In genomic region chr19:48397636-48398328, GRCh38 we compare ENCODE assay signal across 8 cellular contexts. TPM values are rescaled to one million over a fixed set of nuclear protein-coding genes. Genes with fewer than 3 reads are reported as not detected.
DNase-seq lines count a peak whose midpoint lies in the region; ATAC-seq and TF ChIP-seq lines count a peak whose summit lies in the region.

No MANE protein-coding gene starts in this region.

- intact Hi-C loops in dorsolateral prefrontal cortex (cut with DNase I): no loop called here

- H3K9me3 ChIP-seq in SU-DHL-6 (ENCODE audit: insufficient read depth, low read length): no peaks in the 10 kb centered on the region

- peaks cover 10% of the 10 kb centered on the region for H3K36me3 Mint-ChIP-seq in T-helper 1 cell treated with Interleukin-12 subunit alpha and Interleukin-12 subunit beta and Interleukin-4 antibody, amounts not matched to agents 30 μg/mL and 1 μg/mL, for 36 hours (ENCODE audit: low read depth)
- H3K36me3 Mint-ChIP-seq in stimulated activated memory B cell treated with anti-CD40 and anti-IgM and Interleukin-4, amounts not matched to agents 10 μg/mL and 1 μg/mL and 100 μg/mL, for 72 hours: no peaks in the 10 kb centered on the region

- no peaks in the 10 kb centered on the region; the same call in 1 of the 2 replicates for H3F3A ChIP-seq in SU-DHL-6 (ENCODE audit: insufficient read depth)

- no peaks in the 10 kb centered on the region for H4K20me1 ChIP-seq in SU-DHL-6 (ENCODE audit: low read depth, low read length)

- no peak for TF ChIP-seq CTCF in SU-DHL-6 (IDR thresholded peaks at IDR 0.05; ENCODE audit: insufficient read depth, low read length, poor library complexity, severe bottlenecking)
- no peak for TF ChIP-seq CTCF in foreskin fibroblast (IDR thresholded peaks at IDR 0.05; ENCODE audit: low read depth, low read length)
- no peak for TF ChIP-seq CTCF in dorsolateral prefrontal cortex (IDR thresholded peaks at IDR 0.05 in 54 of 56, conservative IDR thresholded peaks at IDR 0.05 in 2 of 56; ENCODE audit: low read depth in 1 of 56, partially characterized antibody in 56 of 56)

- H3K4me3 ChIP-seq in SU-DHL-6 (ENCODE audit: insufficient read depth, low read length, poor library complexity, severe bottlenecking) (no peak overlapping the region), foreskin fibroblast (ENCODE audit: low read depth in 1 of 2, low read length in 2 of 2) (peak overlapping the region; percentile 49 to 53), dorsolateral prefrontal cortex (peak overlapping the region in 26 of 59 donors; percentile 4 to 56 (median 32))

- no peaks in the 10 kb centered on the region for H3K9me2 ChIP-seq in SU-DHL-6 (replicated peaks; ENCODE audit: insufficient read depth, low read length)

- H3K79me2 ChIP-seq in SU-DHL-6 (ENCODE audit: insufficient read depth, low read length): no peaks in the 10 kb centered on the region

- H3K4me1 Mint-ChIP-seq in T-helper 1 cell treated with Interleukin-12 subunit alpha and Interleukin-12 subunit beta and Interleukin-4 antibody, amounts not matched to agents 30 μg/mL and 1 μg/mL, for 36 hours (ENCODE audit: low read depth): peaks cover 28% of the 10 kb centered on the region
- peaks cover 52% of the 10 kb centered on the region for H3K4me1 Mint-ChIP-seq in stimulated activated memory B cell treated with anti-CD40 and anti-IgM and Interleukin-4, amounts not matched to agents 10 μg/mL and 1 μg/mL and 100 μg/mL, for 72 hours

- H3K36me3 ChIP-seq in SU-DHL-6 (ENCODE audit: low read length): no peaks in the 10 kb centered on the region

- H3K4me2 ChIP-seq in SU-DHL-6 (ENCODE audit: low read depth, low read length, poor library complexity, severe bottlenecking): peak overlapping the region; percentile 29

- peaks cover 57% of the 10 kb centered on the region for H3K27me3 Mint-ChIP-seq in T-helper 1 cell treated with Interleukin-12 subunit alpha and Interleukin-12 subunit beta and Interleukin-4 antibody, amounts not matched to agents 30 μg/mL and 1 μg/mL, for 36 hours (ENCODE audit: low read depth)
- peaks cover 53% of the 10 kb centered on the region for H3K27me3 Mint-ChIP-seq in stimulated activated memory B cell treated with anti-CD40 and anti-IgM and Interleukin-4, amounts not matched to agents 10 μg/mL and 1 μg/mL and 100 μg/mL, for 72 hours

- peak overlapping the region; percentile 91 for H3K4me3 Mint-ChIP-seq in T-helper 1 cell treated with Interleukin-12 subunit alpha and Interleukin-12 subunit beta and Interleukin-4 antibody, amounts not matched to agents 30 μg/mL and 1 μg/mL, for 36 hours
- peak overlapping the region; percentile 82 for H3K4me3 Mint-ChIP-seq in stimulated activated memory B cell treated with anti-CD40 and anti-IgM and Interleukin-4, amounts not matched to agents 10 μg/mL and 1 μg/mL and 100 μg/mL, for 72 hours

- peaks cover 4% of the 10 kb centered on the region for H3K9me3 Mint-ChIP-seq in T-helper 1 cell treated with Interleukin-12 subunit alpha and Interleukin-12 subunit beta and Interleukin-4 antibody, amounts not matched to agents 30 μg/mL and 1 μg/mL, for 36 hours
- peaks cover 9% of the 10 kb centered on the region for H3K9me3 Mint-ChIP-seq in stimulated activated memory B cell treated with anti-CD40 and anti-IgM and Interleukin-4, amounts not matched to agents 10 μg/mL and 1 μg/mL and 100 μg/mL, for 72 hours

- H2AFZ ChIP-seq in SU-DHL-6 (ENCODE audit: low read depth, low read length, severe bottlenecking): no peak overlapping the region

- no peak overlapping the region for H3K27ac ChIP-seq in SU-DHL-6 (ENCODE audit: low read depth, low read length)
- H3K27ac ChIP-seq in dorsolateral prefrontal cortex: no peak overlapping the region

- ATAC-seq in stimulated activated memory B cell treated with anti-CD40 and anti-IgM and Interleukin-4, amounts not matched to agents 10 μg/mL and 1 μg/mL and 100 μg/mL, for 72 hours: no peak

- peak overlapping the region; percentile 85 for H3K27ac Mint-ChIP-seq in T-helper 1 cell treated with Interleukin-12 subunit alpha and Interleukin-12 subunit beta and Interleukin-4 antibody, amounts not matched to agents 30 μg/mL and 1 μg/mL, for 36 hours
- H3K27ac Mint-ChIP-seq in stimulated activated memory B cell treated with anti-CD40 and anti-IgM and Interleukin-4, amounts not matched to agents 10 μg/mL and 1 μg/mL and 100 μg/mL, for 72 hours: peak overlapping the region; percentile 87

- no peaks in the 10 kb centered on the region for H3K27me3 ChIP-seq in SU-DHL-6 (ENCODE audit: low read length)
- peaks cover 0 to 56% (median 33%) of the 10 kb centered on the region in 45 donors for H3K27me3 ChIP-seq in dorsolateral prefrontal cortex

- DNase-seq in T-helper 1 cell (no peak), foreskin fibroblast (peak in 1 of 2 donors; percentile 46), islet precursor cell (no peak), epidermal melanocyte (ENCODE audit: insufficient read length, low spot score) (no peak), dorsolateral prefrontal cortex (no peak)

- H3K9ac ChIP-seq in SU-DHL-6 (ENCODE audit: low read length): peak overlapping the region; percentile 27; the same call in 1 of the 2 replicates

RNA-seq across cellular contexts. Expression of gene GRIN2D, which starts 4.3 kb away (rescaled TPM):
- total RNA-seq in dorsolateral prefrontal cortex: 1 to 10 TPM; 1.6 to 8.5 (median 4.6) TPM

RNA-seq across cellular contexts. Expression of gene KDELR1, which starts 6.4 kb away (rescaled TPM):
- 10 to 100 TPM; 45.9 to 70.8 (median 57.3) TPM for total RNA-seq in dorsolateral prefrontal cortex

RNA-seq across cellular contexts. Expression of gene SYNGR4, which starts 33.6 kb away (rescaled TPM):
- total RNA-seq in dorsolateral prefrontal cortex: 1 to 10 TPM in 5 of 120 experiments, under 1 TPM in 8, not detected in 107; 0.50 to 3.0 (median 0.83) TPM

RNA-seq across cellular contexts. Expression of gene TMEM143, which starts 34.0 kb away (rescaled TPM):
- total RNA-seq in dorsolateral prefrontal cortex: 10 to 100 TPM in 119 of 120 experiments, 1 to 10 TPM in 1; 9.2 to 32.0 (median 16.5) TPM

RNA-seq across cellular contexts. Expression of gene GRWD1, which starts 48.0 kb away (rescaled TPM):
- 10 to 100 TPM; 14.2 to 29.9 (median 20.2) TPM for total RNA-seq in dorsolateral prefrontal cortex
